Comparison of ENCODE assay signal across 16 cellular contexts in the genomic region with DNA sequence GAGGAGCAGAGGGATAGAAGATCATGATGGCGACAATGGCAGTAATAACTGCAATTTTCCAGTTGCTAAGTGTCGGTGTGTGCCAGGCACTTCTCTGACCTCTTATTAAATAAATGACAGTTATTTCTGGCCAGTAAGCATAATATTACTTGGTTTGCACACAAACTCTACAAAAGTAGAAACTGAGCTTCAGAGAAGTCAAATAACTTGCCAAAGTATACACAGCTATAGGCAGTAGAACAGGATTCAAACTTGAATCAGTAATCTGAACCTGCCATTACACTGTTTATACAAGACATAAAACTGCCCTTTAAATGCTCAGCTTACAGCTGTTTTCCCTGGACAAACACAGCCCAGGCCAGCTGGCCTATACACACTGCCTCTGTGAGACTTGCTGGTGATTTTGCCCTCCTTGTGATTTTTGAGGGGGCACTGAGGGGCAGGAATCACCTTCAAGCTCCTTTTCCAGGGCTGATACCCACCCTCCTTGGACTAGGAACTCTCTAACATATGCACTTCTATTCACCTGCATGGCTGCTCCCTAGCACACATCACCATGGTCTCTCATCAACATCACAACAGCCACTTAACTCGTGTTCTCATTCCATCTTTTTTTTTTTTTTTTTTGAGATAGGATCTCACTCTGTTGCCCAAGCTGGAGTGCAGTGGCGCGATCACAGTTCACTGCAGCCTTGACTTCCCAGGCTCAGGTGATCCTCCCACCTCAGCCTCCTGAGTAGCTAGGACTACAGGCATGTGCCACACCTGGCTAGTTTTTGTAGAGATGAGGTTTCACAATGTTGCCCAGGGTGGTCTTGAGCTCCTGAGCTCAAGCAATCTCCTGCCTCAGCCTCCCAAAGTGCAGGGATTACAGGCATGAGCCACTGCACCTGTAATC.
DNase-seq lines count a peak whose midpoint lies in the region; TF ChIP-seq lines count a peak whose summit lies in the region.
"Had no signal": no experiment of that assay in that cellular context is flagged by ENCODE, and none has a peak within 500 bp of the region (broad histone marks: within the 10 kb centered on the region; RNA-seq: fewer than 3 reads in every experiment).

No MANE protein-coding gene starts in this region.

- H3K4me3 ChIP-seq in SJCRH30 (no peak overlapping the region), BE2C (ENCODE audit: low read depth, low read length) (no peak overlapping the region), MM.1S (ENCODE audit: low read length) (no peak overlapping the region), A673 (ENCODE audit: low read depth, low read length, poor library complexity, severe bottlenecking) (no peak overlapping the region)
- H3K4me3 ChIP-seq: BLaER1 treated with 17β-estradiol and CSF1 and Interleukin-3, amounts not matched to agents 10 nM and 100 nM; vagina had no signal

- no peak overlapping the region for H2AK5ac ChIP-seq in H9 (ENCODE audit: insufficient read length, low read length)

- BruUV-seq in A673 (replicated peaks; lab: Mats Ljungman, UMichigan): no TSS peak

- H4K8ac ChIP-seq in H9 (replicated peaks; ENCODE audit: insufficient read length, low read depth, low read length): no peak overlapping the region

- H3T11ph ChIP-seq in H9 (ENCODE audit: low read length): no peak overlapping the region

- H2BK20ac ChIP-seq in H9 (ENCODE audit: low read depth, low read length, poor library complexity, severe bottlenecking): no peak overlapping the region

- no peak overlapping the region for H3K9ac ChIP-seq in H9 (ENCODE audit: extremely low read depth, insufficient read length, low read length)
- H3K9ac ChIP-seq in MM.1S (ENCODE audit: low read length): no peak overlapping the region
- H3K9ac ChIP-seq: BLaER1 treated with 17β-estradiol and CSF1 and Interleukin-3, amounts not matched to agents 10 nM and 100 nM had no signal

- H2BK120ac ChIP-seq in H9 (ENCODE audit: low read depth, low read length, poor library complexity, severe bottlenecking): no peak overlapping the region

- H3K27me3 ChIP-seq in H9 (ENCODE audit: insufficient read depth, low read length) (no peaks in the 10 kb centered on the region), SJCRH30 (no peaks in the 10 kb centered on the region), BE2C (no peaks in the 10 kb centered on the region), MM.1S (replicated peaks; ENCODE audit: insufficient read depth, low read length) (no peaks in the 10 kb centered on the region), A673 (replicated peaks; ENCODE audit: insufficient read depth, low read depth, low read length, poor library complexity) (no peaks in the 10 kb centered on the region)
- H3K27me3 ChIP-seq: BLaER1 treated with 17β-estradiol and CSF1 and Interleukin-3, amounts not matched to agents 10 nM and 100 nM; vagina had no signal

- H3K79me2 ChIP-seq in H9 (ENCODE audit: insufficient read depth, low read length) (no peaks in the 10 kb centered on the region), MM.1S (ENCODE audit: low read length) (no peaks in the 10 kb centered on the region)

- H3K36me3 Mint-ChIP-seq in H9 (ENCODE audit: insufficient read depth in 1 of 3, low read depth in 3 of 3) (no peaks in the 10 kb centered on the region; a peak in 2 of 7 replicates), nephron progenitor cell (ENCODE audit: low read depth) (no peaks in the 10 kb centered on the region)

- H3K27me3 Mint-ChIP-seq in H9 (ENCODE audit: low read depth) (no peaks in the 10 kb centered on the region; the same call in 1 of the 2 replicates), nephron progenitor cell (ENCODE audit: low read depth, poor library complexity) (peaks cover 4% of the 10 kb centered on the region)
- H3K27me3 Mint-ChIP-seq: activated naive CD8-positive, alpha-beta T cell treated with anti-CD3 and anti-CD28 coated beads for 36 hours had no signal

- H2BK5ac ChIP-seq in H9 (ENCODE audit: insufficient read length, low read length): no peak overlapping the region

- H2AFZ ChIP-seq in H9 (ENCODE audit: low read length) (no peak overlapping the region), MM.1S (ENCODE audit: low read length) (no peak overlapping the region)

- H4K5ac ChIP-seq in H9 (ENCODE audit: insufficient read length, low read depth, low read length): no peak overlapping the region

- H3K9me2 ChIP-seq in MM.1S (replicated peaks; ENCODE audit: insufficient read depth, low read length): no peaks in the 10 kb centered on the region

- no peaks in the 10 kb centered on the region for H3K79me1 ChIP-seq in H9 (ENCODE audit: insufficient read depth, low read depth, low read length, poor library complexity, severe bottlenecking)

- H3K27ac Mint-ChIP-seq in H9 (peak overlapping the region in 2 of 3 experiments; percentile 4 to 90; a peak in 4 of 7 replicates), nephron progenitor cell (peak overlapping the region; percentile 76)
- H3K27ac Mint-ChIP-seq: activated naive CD8-positive, alpha-beta T cell treated with anti-CD3 and anti-CD28 coated beads for 36 hours had no signal

- no peak overlapping the region for H2BK12ac ChIP-seq in H9 (ENCODE audit: insufficient read length, low read depth, low read length)

- H3K18ac ChIP-seq in H9 (ENCODE audit: insufficient read length, low read depth, low read length): no peak overlapping the region

- CTCF ChIA-PET in A673 (lab: Charles Lee): no interaction called here

- no peaks in the 10 kb centered on the region for H3K9me3 ChIP-seq in H9 (ENCODE audit: control insufficient read depth, low read depth, low read length)
- no peaks in the 10 kb centered on the region for H3K9me3 ChIP-seq in SJCRH30 (replicated peaks)
- H3K9me3 ChIP-seq in BE2C: no peaks in the 10 kb centered on the region
- no peaks in the 10 kb centered on the region for H3K9me3 ChIP-seq in MM.1S (replicated peaks; ENCODE audit: insufficient read depth, low read length)
- no peaks in the 10 kb centered on the region for H3K9me3 ChIP-seq in A673 (ENCODE audit: low read depth, low read length, poor library complexity, severe bottlenecking)
- H3K9me3 ChIP-seq: BLaER1 treated with 17β-estradiol and CSF1 and Interleukin-3, amounts not matched to agents 10 nM and 100 nM; vagina had no signal

- no peak overlapping the region for H3K4ac ChIP-seq in H9 (ENCODE audit: low read depth, low read length)

- POLR2A ChIA-PET in A673 (lab: Charles Lee; ENCODE audit: low non-redundant PET): interaction anchor here (0.7 kb wide), 1 partner anchor 49 kb away, joined by 12 read pairs; no protein-coding TSS in a partner anchor

- intact Hi-C loops in A673 (cut with micrococcal nuclease; ENCODE audit: unreplicated experiment): no loop called here

- H3K4me2 ChIP-seq in H9 (ENCODE audit: insufficient read depth, insufficient read length, low read length) (no peak overlapping the region), MM.1S (ENCODE audit: low read depth, low read length) (no peak overlapping the region)
- H3K4me2 ChIP-seq: BLaER1 treated with 17β-estradiol and CSF1 and Interleukin-3, amounts not matched to agents 10 nM and 100 nM had no signal

- H3K36me3 ChIP-seq in SJCRH30 (no peaks in the 10 kb centered on the region), BE2C (no peaks in the 10 kb centered on the region), MM.1S (replicated peaks; ENCODE audit: insufficient read depth, low read length) (no peaks in the 10 kb centered on the region), A673 (ENCODE audit: insufficient read depth, low read length, poor library complexity, severe bottlenecking) (no peaks in the 10 kb centered on the region)
- H3K36me3 ChIP-seq: vagina had no signal

- H2BK15ac ChIP-seq in H9 (ENCODE audit: low read depth, low read length): no peak overlapping the region

- no peak overlapping the region for H3K27ac ChIP-seq in H9 (ENCODE audit: insufficient read length, low read depth, low read length)
- H3K27ac ChIP-seq in SJCRH30: no peak overlapping the region
- no peak overlapping the region for H3K27ac ChIP-seq in MM.1S (ENCODE audit: low read length)
- no peak overlapping the region for H3K27ac ChIP-seq in A673 (ENCODE audit: low read depth, low read length, poor library complexity, severe bottlenecking)
- H3K27ac ChIP-seq: BLaER1 treated with 17β-estradiol and CSF1 and Interleukin-3, amounts not matched to agents 10 nM and 100 nM; epithelial cell of prostate; vagina had no signal

- H3K56ac ChIP-seq in H9 (ENCODE audit: insufficient read length, low read depth, low read length): no peak overlapping the region

- H3K23ac ChIP-seq in H9 (ENCODE audit: insufficient read length, low read depth, low read length): no peak overlapping the region

- H3K4me1 Mint-ChIP-seq in H9 (peaks cover 21 to 23% of the 10 kb centered on the region in 2 experiments), nephron progenitor cell (peaks cover 20% of the 10 kb centered on the region)

- H3K4me3 Mint-ChIP-seq in H9 (no peak overlapping the region), nephron progenitor cell (no peak overlapping the region)
- H3K4me3 Mint-ChIP-seq: activated naive CD8-positive, alpha-beta T cell treated with anti-CD3 and anti-CD28 coated beads for 36 hours had no signal

- H3K9me3 Mint-ChIP-seq in H9 (no peaks in the 10 kb centered on the region), nephron progenitor cell (no peaks in the 10 kb centered on the region)
- H3K9me3 Mint-ChIP-seq: activated naive CD8-positive, alpha-beta T cell treated with anti-CD3 and anti-CD28 coated beads for 36 hours had no signal

- no peaks in the 10 kb centered on the region for H3K23me2 ChIP-seq in H9 (ENCODE audit: insufficient read length, low read depth, low read length, poor library complexity, severe bottlenecking)

- no CpG with 5 or more reads among the region's 5 CpGs for WGBS in H9 (ENCODE audit: extremely low coverage, insufficient read length, low lambda C conversion rate)

- no peaks in the 10 kb centered on the region for H3F3A ChIP-seq in MM.1S (ENCODE audit: insufficient read depth, low read length)

- H3K14ac ChIP-seq in H9 (ENCODE audit: insufficient read depth, low read length): no peak overlapping the region

- H4K91ac ChIP-seq in H9 (ENCODE audit: insufficient read length, low read depth, low read length): no peak overlapping the region

- DNase-seq in H9 (no peak), NCI-H2081 (lab: John Stamatoyannopoulos, UW) (peak; percentile 70 to 92), SJCRH30 (peak; percentile 29 to 62), nephron progenitor cell (no peak), SW480 (ENCODE audit: low spot score) (no peak), BE2C (no peak), MM.1S (no peak), A673 (ENCODE audit: low spot score) (no peak)
- DNase-seq: activated CD4-positive, CD25-positive, alpha-beta regulatory T cell; activated naive CD8-positive, alpha-beta T cell treated with anti-CD3 and anti-CD28 coated beads for 36 hours; glutamatergic neuron; NCI-H1048; stimulated activated CD4-positive, alpha-beta T cell treated with anti-CD3 and anti-CD28 coated beads, Interleukin-4, amount 100 ng/mL, for 1 hour had no signal

- H4K20me1 ChIP-seq in H9 (ENCODE audit: control insufficient read depth, insufficient read depth, insufficient read length) (no peaks in the 10 kb centered on the region), MM.1S (ENCODE audit: insufficient read depth, low read length) (no peaks in the 10 kb centered on the region)

- no peak for TF ChIP-seq CTCF in H9 (conservative IDR thresholded peaks at IDR 0.05)
- TF ChIP-seq CTCF in nephron progenitor cell (IDR thresholded peaks at IDR 0.05): no peak
- TF ChIP-seq CTCF in BE2C (IDR thresholded peaks at IDR 0.05; ENCODE audit: low read depth, low read length): no peak
- no peak for TF ChIP-seq CTCF in MM.1S (IDR thresholded peaks at IDR 0.05; ENCODE audit: low read length)
- no peak for TF ChIP-seq CTCF in A673 (conservative IDR thresholded peaks at IDR 0.05; ENCODE audit: low read depth, low read length)

- H3K4me1 ChIP-seq in H9 (ENCODE audit: insufficient read depth, low read length): peaks cover 8% of the 10 kb centered on the region; the same call in 1 of the 2 replicates
- H3K4me1 ChIP-seq in SJCRH30: no peaks in the 10 kb centered on the region; the same call in 1 of the 2 replicates
- H3K4me1 ChIP-seq in BE2C: no peaks in the 10 kb centered on the region
- no peaks in the 10 kb centered on the region for H3K4me1 ChIP-seq in MM.1S (ENCODE audit: low read length)
- peaks cover 11% of the 10 kb centered on the region for H3K4me1 ChIP-seq in A673 (ENCODE audit: insufficient read depth, low read length, poor library complexity, severe bottlenecking)

Comparison
In these comparisons a context has a peak if more than half of its experiments do, and no peak if none do; other contexts are left out.
1. DNase-seq: peak in NCI-H2081 (2 of 2) and SJCRH30 (2 of 2); none in H9 (single experiment), nephron progenitor cell (single experiment), SW480 (single experiment), BE2C (single experiment), MM.1S (single experiment) and A673 (single experiment).